ENCODE assay signal across 20 cellular contexts in genomic region chr12:80262372-80263170, GRCh38.
DNase-seq lines count a peak whose midpoint lies in the region; ATAC-seq and TF ChIP-seq lines count a peak whose summit lies in the region.
"Had no signal": no experiment of that assay in that cellular context is flagged by ENCODE, and none has a peak within 500 bp of the region (broad histone marks: within the 10 kb centered on the region; RNA-seq: fewer than 3 reads in every experiment).

No MANE protein-coding gene starts in this region.

- H3K27me3 ChIP-seq in MG63 = no peaks in the 10 kb centered on the region
- H3K27me3 ChIP-seq in smooth muscle cell (ENCODE audit: low read depth) = no peaks in the 10 kb centered on the region
- H3K27me3 ChIP-seq: hepatocyte, spleen, transverse colon had no signal

- H3K79me2 ChIP-seq in smooth muscle cell (ENCODE audit: low read depth) = no peaks in the 10 kb centered on the region
- H3K79me2 ChIP-seq: hepatocyte had no signal

- H3K27ac Mint-ChIP-seq in activated CD8-positive, alpha-beta T cell treated with anti-CD3 and anti-CD28 coated beads for 36 hours = no peak overlapping the region
- H3K27ac Mint-ChIP-seq: activated naive CD4-positive, alpha-beta T cell treated with anti-CD3 and anti-CD28 coated beads, Interleukin-2, amount 50 U/mL, for 72 hours; B cell; stimulated activated naive CD8-positive, alpha-beta T cell treated with anti-CD3 and anti-CD28 coated beads, Interleukin-15, Interleukin-2, amounts not matched to agents 100 ng/mL and 50 ng/mL, for 24 hours had no signal

- no peaks in the 10 kb centered on the region for H4K20me1 ChIP-seq in smooth muscle cell (ENCODE audit: low read depth)

- H3K36me3 ChIP-seq in MG63 (no peaks in the 10 kb centered on the region), smooth muscle cell (ENCODE audit: low read depth) (no peaks in the 10 kb centered on the region)
- H3K36me3 ChIP-seq: spleen, transverse colon had no signal

- no peak overlapping the region for H3K4me3 Mint-ChIP-seq in activated CD8-positive, alpha-beta T cell treated with anti-CD3 and anti-CD28 coated beads for 36 hours
- H3K4me3 Mint-ChIP-seq: B cell; stimulated activated naive CD8-positive, alpha-beta T cell treated with anti-CD3 and anti-CD28 coated beads, Interleukin-15, Interleukin-2, amounts not matched to agents 100 ng/mL and 50 ng/mL, for 24 hours had no signal

- no peak overlapping the region for H3K4me2 ChIP-seq in smooth muscle cell
- H3K4me2 ChIP-seq: hepatocyte had no signal

- no peaks in the 10 kb centered on the region for H3F3A ChIP-seq in smooth muscle cell (ENCODE audit: low read depth)

- POLR2A ChIA-PET in activated CD8-positive, alpha-beta T cell treated with anti-CD3 and anti-CD28 coated beads for 36 hours (lab: Charles Lee) = no interaction called here

- no peaks in the 10 kb centered on the region for H3K4me1 ChIP-seq in smooth muscle cell (ENCODE audit: low read depth)
- H3K4me1 ChIP-seq: spleen, transverse colon had no signal

- H3K27ac ChIP-seq in smooth muscle cell (ENCODE audit: low read depth) = no peak overlapping the region
- H3K27ac ChIP-seq: hepatocyte, spleen, transverse colon had no signal

- H3K9me3 Mint-ChIP-seq in activated CD8-positive, alpha-beta T cell treated with anti-CD3 and anti-CD28 coated beads for 36 hours = no peaks in the 10 kb centered on the region
- H3K9me3 Mint-ChIP-seq: activated naive CD4-positive, alpha-beta T cell treated with anti-CD3 and anti-CD28 coated beads, Interleukin-2, amount 50 U/mL, for 72 hours; stimulated activated naive CD8-positive, alpha-beta T cell treated with anti-CD3 and anti-CD28 coated beads, Interleukin-15, Interleukin-2, amounts not matched to agents 100 ng/mL and 50 ng/mL, for 24 hours had no signal

- no peak overlapping the region for H3K9ac ChIP-seq in smooth muscle cell (ENCODE audit: low read depth)

- no peak overlapping the region for H2AFZ ChIP-seq in smooth muscle cell (ENCODE audit: low read depth)
- H2AFZ ChIP-seq: hepatocyte had no signal

- peaks cover 2% of the 10 kb centered on the region for H3K27me3 Mint-ChIP-seq in activated CD8-positive, alpha-beta T cell treated with anti-CD3 and anti-CD28 coated beads for 36 hours

- H3K4me3 ChIP-seq in MG63 (no peak overlapping the region), smooth muscle cell (no peak overlapping the region)
- H3K4me3 ChIP-seq: hepatocyte, K562, lung, spleen, transverse colon had no signal

- no peak for ATAC-seq in HG03571 (IDR thresholded peaks at IDR 0.05; ENCODE audit: unreplicated experiment)
- no peak for ATAC-seq in activated CD8-positive, alpha-beta T cell treated with anti-CD3 and anti-CD28 coated beads for 36 hours
- ATAC-seq: activated naive CD4-positive, alpha-beta T cell treated with anti-CD3 and anti-CD28 coated beads, Interleukin-2, amount 50 U/mL, for 72 hours; K562 had no signal

- H3K9me3 ChIP-seq in MG63 = no peaks in the 10 kb centered on the region
- no peaks in the 10 kb centered on the region for H3K9me3 ChIP-seq in smooth muscle cell (replicated peaks; ENCODE audit: low read depth)
- H3K9me3 ChIP-seq: spleen, transverse colon had no signal

- CTCF ChIA-PET in activated CD8-positive, alpha-beta T cell treated with anti-CD3 and anti-CD28 coated beads for 36 hours (lab: Charles Lee) = no interaction called here

- 62% methylated on average over 5 of the region's 5 CpGs for WGBS in smooth muscle cell (ENCODE audit: low lambda C conversion rate)

- no peak for TF ChIP-seq CTCF in smooth muscle cell (IDR thresholded peaks at IDR 0.05; ENCODE audit: borderline replicate concordance, insufficient read depth, poor library complexity, severe bottlenecking)
- no peak for TF ChIP-seq CTCF in activated CD8-positive, alpha-beta T cell treated with anti-CD3 and anti-CD28 coated beads for 36 hours (IDR thresholded peaks at IDR 0.05)

- no peaks in the 10 kb centered on the region for H3K36me3 Mint-ChIP-seq in activated CD8-positive, alpha-beta T cell treated with anti-CD3 and anti-CD28 coated beads for 36 hours (ENCODE audit: low read depth)
- H3K36me3 Mint-ChIP-seq: activated naive CD4-positive, alpha-beta T cell treated with anti-CD3 and anti-CD28 coated beads, Interleukin-2, amount 50 U/mL, for 72 hours had no signal

- intact Hi-C loops in activated CD8-positive, alpha-beta T cell treated with anti-CD3 and anti-CD28 coated beads for 36 hours (cut with micrococcal nuclease) = no loop called here

- DNase-seq in EH (ENCODE audit: low read depth) (peak; percentile 66), MG63 (peak; percentile 82), fibroblast of gingiva (ENCODE audit: low read depth) (peak; percentile 64), renal cortical epithelial cell (ENCODE audit: low read depth) (peak; percentile 80), smooth muscle cell (lab: John Stamatoyannopoulos, UW; ENCODE audit: unreplicated experiment) (no peak), NCI-H345 treated with DMSO at 0.1 percent for 48 hours (lab: John Stamatoyannopoulos, UW; ENCODE audit: unreplicated experiment) (no peak)
- no peak for DNase-seq in activated CD8-positive, alpha-beta T cell treated with anti-CD3 and anti-CD28 coated beads for 36 hours
- DNase-seq: NCI-H1048; NCI-H2029 treated with DMSO at 0.1 percent for 48 hours; NCI-H510A; spleen; stimulated activated CD4-positive, alpha-beta T cell treated with anti-CD3 and anti-CD28 coated beads, Interleukin-4, amount 100 ng/mL, for 24 hours; transverse colon had no signal

- no peaks in the 10 kb centered on the region for H3K4me1 Mint-ChIP-seq in activated CD8-positive, alpha-beta T cell treated with anti-CD3 and anti-CD28 coated beads for 36 hours (ENCODE audit: low read depth)
- H3K4me1 Mint-ChIP-seq: B cell had no signal

Comparison
In these comparisons a context has a peak if more than half of its experiments do, and no peak if none do; other contexts are left out.
1. DNase-seq: peak in EH (single experiment), MG63 (single experiment), fibroblast of gingiva (single experiment) and renal cortical epithelial cell (single experiment); none in smooth muscle cell (single experiment), activated CD8-positive, alpha-beta T cell treated with anti-CD3 and anti-CD28 coated beads for 36 hours (single experiment) and NCI-H345 treated with DMSO at 0.1 percent for 48 hours (single experiment).